ENCODE assay signal across 24 cellular contexts in genomic region chr6:22035690-22036089, GRCh38.
DNase-seq lines count a peak whose midpoint lies in the region; ATAC-seq and TF ChIP-seq lines count a peak whose summit lies in the region.
"Had no signal": no experiment of that assay in that cellular context is flagged by ENCODE, and none has a peak within 500 bp of the region (broad histone marks: within the 10 kb centered on the region; RNA-seq: fewer than 3 reads in every experiment).

No MANE protein-coding gene starts in this region.

- H3K9me3 Mint-ChIP-seq in GM23338: peaks cover 13% of the 10 kb centered on the region; the same call in 1 of the 3 replicates
- H3K9me3 Mint-ChIP-seq in WTC11: peaks cover 27% of the 10 kb centered on the region

- H3K27ac ChIP-seq in GM23338 (ENCODE audit: low read depth) (0 out of 2 replicates have a peak overlapping the region, but pooled peaks have one; percentile 41), smooth muscle cell (ENCODE audit: low read depth) (peak overlapping the region; percentile 88)
- H3K27ac ChIP-seq: ovary, SK-N-MC, testis, vagina had no signal

- peaks cover 6% of the 10 kb centered on the region; the same call in 1 of the 2 replicates for H3K36me3 ChIP-seq in GM23338 (ENCODE audit: insufficient read depth)
- peaks cover 8% of the 10 kb centered on the region for H3K36me3 ChIP-seq in smooth muscle cell (ENCODE audit: low read depth)
- H3K36me3 ChIP-seq: ovary, vagina had no signal

- POLR2A ChIA-PET in WTC11 (lab: Charles Lee): no interaction called here

- H3K27me3 Mint-ChIP-seq in GM23338 (ENCODE audit: insufficient read depth, low read depth, poor library complexity): no peaks in the 10 kb centered on the region
- H3K27me3 Mint-ChIP-seq in WTC11 (ENCODE audit: low read depth): no peaks in the 10 kb centered on the region
- H3K27me3 Mint-ChIP-seq: activated naive CD8-positive, alpha-beta T cell; activated T-cell treated with anti-CD3 and anti-CD28 coated beads, Interleukin-2, amount 50 U/mL, for 24 hours; effector memory CD8-positive, alpha-beta T cell; stimulated activated naive CD8-positive, alpha-beta T cell treated with anti-CD3 and anti-CD28 coated beads, Interleukin-15, Interleukin-2, amounts not matched to agents 100 ng/mL and 50 ng/mL, for 24 hours had no signal

- peaks cover 45% of the 10 kb centered on the region for H3K36me3 Mint-ChIP-seq in GM23338 (ENCODE audit: low read depth)
- peaks cover 38% of the 10 kb centered on the region for H3K36me3 Mint-ChIP-seq in WTC11
- H3K36me3 Mint-ChIP-seq: activated naive CD8-positive, alpha-beta T cell; natural killer cell had no signal

- H3K4me1 ChIP-seq in GM23338 (ENCODE audit: insufficient read depth) (peaks cover 12% of the 10 kb centered on the region; the same call in 1 of the 2 replicates), smooth muscle cell (ENCODE audit: low read depth) (peaks cover 23% of the 10 kb centered on the region)
- H3K4me1 ChIP-seq: testis, vagina had no signal

- no peaks in the 10 kb centered on the region for H3F3A ChIP-seq in GM23338 (replicated peaks; ENCODE audit: low read depth)
- no peaks in the 10 kb centered on the region for H3F3A ChIP-seq in smooth muscle cell (ENCODE audit: low read depth)

- H3K4me1 Mint-ChIP-seq in GM23338 (peaks cover 24% of the 10 kb centered on the region), WTC11 (peaks cover 24% of the 10 kb centered on the region)
- H3K4me1 Mint-ChIP-seq: natural killer cell had no signal

- H4K20me1 ChIP-seq in GM23338 (replicated peaks; ENCODE audit: insufficient read depth): no peaks in the 10 kb centered on the region
- H4K20me1 ChIP-seq in smooth muscle cell (ENCODE audit: low read depth): no peaks in the 10 kb centered on the region

- H3K79me2 ChIP-seq in GM23338 (replicated peaks; ENCODE audit: insufficient read depth): peaks cover 42% of the 10 kb centered on the region
- H3K79me2 ChIP-seq in smooth muscle cell (ENCODE audit: low read depth): peaks cover 1% of the 10 kb centered on the region

- peak overlapping the region; percentile 62 for H3K9ac ChIP-seq in smooth muscle cell (ENCODE audit: low read depth)

- WGBS in smooth muscle cell (ENCODE audit: low lambda C conversion rate): 62% methylated on average over 4 of the region's 4 CpGs

- TF ChIP-seq CTCF in GM23338 (conservative IDR thresholded peaks at IDR 0.05; ENCODE audit: low read depth in 2 of 2): no peak
- TF ChIP-seq CTCF in WTC11 (IDR thresholded peaks at IDR 0.05): no peak
- TF ChIP-seq CTCF in smooth muscle cell (IDR thresholded peaks at IDR 0.05; ENCODE audit: borderline replicate concordance, insufficient read depth, poor library complexity, severe bottlenecking): no peak

- H3K27ac Mint-ChIP-seq in GM23338: no peak overlapping the region
- H3K27ac Mint-ChIP-seq in WTC11: peak overlapping the region; percentile 78
- H3K27ac Mint-ChIP-seq: activated naive CD8-positive, alpha-beta T cell; activated T-cell treated with anti-CD3 and anti-CD28 coated beads, Interleukin-2, amount 50 U/mL, for 24 hours; effector memory CD8-positive, alpha-beta T cell; natural killer cell; stimulated activated naive CD8-positive, alpha-beta T cell treated with anti-CD3 and anti-CD28 coated beads, Interleukin-15, Interleukin-2, amounts not matched to agents 100 ng/mL and 50 ng/mL, for 24 hours had no signal

- no peaks in the 10 kb centered on the region for H3K9me2 ChIP-seq in GM23338 (ENCODE audit: insufficient read depth)

- H3K9me3 ChIP-seq in smooth muscle cell (replicated peaks; ENCODE audit: low read depth): peaks cover 8% of the 10 kb centered on the region
- H3K9me3 ChIP-seq: mucosa of descending colon, ovary, testis, vagina had no signal

- H3K4me3 Mint-ChIP-seq in GM23338 (no peak overlapping the region), WTC11 (no peak overlapping the region)
- H3K4me3 Mint-ChIP-seq: activated naive CD8-positive, alpha-beta T cell; activated T-cell treated with anti-CD3 and anti-CD28 coated beads, Interleukin-2, amount 50 U/mL, for 24 hours; effector memory CD8-positive, alpha-beta T cell; natural killer cell; stimulated activated naive CD8-positive, alpha-beta T cell treated with anti-CD3 and anti-CD28 coated beads, Interleukin-15, Interleukin-2, amounts not matched to agents 100 ng/mL and 50 ng/mL, for 24 hours had no signal

- no peak for DNase-seq in GM23338 (ENCODE audit: low spot score)
- DNase-seq in WTC11 (ENCODE audit: low spot score): no peak
- DNase-seq in kidney tubule cell (ENCODE audit: low spot score): peak; percentile 5
- no peak for DNase-seq in smooth muscle cell (lab: John Stamatoyannopoulos, UW; ENCODE audit: unreplicated experiment)
- DNase-seq in central memory CD4-positive, alpha-beta T cell: no peak
- DNase-seq in NCI-H1092 treated with DMSO at 0.1 percent for 48 hours (lab: John Stamatoyannopoulos, UW): no peak
- DNase-seq in hepatic stellate cell (ENCODE audit: low spot score): no peak
- DNase-seq: activated effector memory CD4-positive, alpha-beta T cell treated with anti-CD3 and anti-CD28 coated beads, Interleukin-2, amount 50 U/mL, for 16 hours; activated T-cell treated with anti-CD3 and anti-CD28 coated beads, Interleukin-2, amount 50 U/mL, for 24 hours; cortex of kidney; effector memory CD8-positive, alpha-beta T cell; mucosa of descending colon; natural killer cell; NCI-H2107; ovary; right cardiac atrium; stimulated activated CD8-positive, alpha-beta memory T cell treated with anti-CD3 and anti-CD28 coated beads, Interleukin-4, amount 100 ng/mL, for 48 hours; testis had no signal

- H2AFZ ChIP-seq in GM23338 (no peak overlapping the region), smooth muscle cell (ENCODE audit: low read depth) (no peak overlapping the region)

- H3K27me3 ChIP-seq in GM23338 (ENCODE audit: insufficient read depth) (no peaks in the 10 kb centered on the region), smooth muscle cell (ENCODE audit: low read depth) (no peaks in the 10 kb centered on the region)
- H3K27me3 ChIP-seq: ovary, testis, vagina had no signal

- H3K4me2 ChIP-seq in GM23338: 0 out of 2 replicates have a peak overlapping the region, but pooled peaks have one; percentile 45
- H3K4me2 ChIP-seq in smooth muscle cell: no peak overlapping the region

- CTCF ChIA-PET in WTC11 (lab: Charles Lee): interaction anchor here (1.7 kb wide), 1 partner anchor 10 kb away, joined by 8 read pairs; no protein-coding TSS in a partner anchor

- H3K4me3 ChIP-seq in GM23338 (no peak overlapping the region), smooth muscle cell (no peak overlapping the region)
- H3K4me3 ChIP-seq: lung, mucosa of descending colon, ovary, SK-N-MC, testis, vagina had no signal

- ATAC-seq in GM23338 (no peak), WTC11 (no peak), HG03196 (IDR thresholded peaks at IDR 0.05; ENCODE audit: unreplicated experiment) (no peak)
- ATAC-seq: effector memory CD8-positive, alpha-beta T cell; mucosa of descending colon; natural killer cell; right cardiac atrium had no signal

TF ChIP-seq in WTC11, 78 proteins besides CTCF, POLR2A, EP300 and RAD21 (continues in another document):
- no peak for TF ChIP-seq ESRRA (CRISPR knock-in tag; IDR thresholded peaks at IDR 0.05; ENCODE audit: borderline replicate concordance)
- TF ChIP-seq ATF1 (CRISPR knock-in tag; IDR thresholded peaks at IDR 0.05): no peak
- no peak for TF ChIP-seq ZNF396 (CRISPR knock-in tag; IDR thresholded peaks at IDR 0.05; ENCODE audit: borderline replicate concordance)
- TF ChIP-seq, protein P1, sequence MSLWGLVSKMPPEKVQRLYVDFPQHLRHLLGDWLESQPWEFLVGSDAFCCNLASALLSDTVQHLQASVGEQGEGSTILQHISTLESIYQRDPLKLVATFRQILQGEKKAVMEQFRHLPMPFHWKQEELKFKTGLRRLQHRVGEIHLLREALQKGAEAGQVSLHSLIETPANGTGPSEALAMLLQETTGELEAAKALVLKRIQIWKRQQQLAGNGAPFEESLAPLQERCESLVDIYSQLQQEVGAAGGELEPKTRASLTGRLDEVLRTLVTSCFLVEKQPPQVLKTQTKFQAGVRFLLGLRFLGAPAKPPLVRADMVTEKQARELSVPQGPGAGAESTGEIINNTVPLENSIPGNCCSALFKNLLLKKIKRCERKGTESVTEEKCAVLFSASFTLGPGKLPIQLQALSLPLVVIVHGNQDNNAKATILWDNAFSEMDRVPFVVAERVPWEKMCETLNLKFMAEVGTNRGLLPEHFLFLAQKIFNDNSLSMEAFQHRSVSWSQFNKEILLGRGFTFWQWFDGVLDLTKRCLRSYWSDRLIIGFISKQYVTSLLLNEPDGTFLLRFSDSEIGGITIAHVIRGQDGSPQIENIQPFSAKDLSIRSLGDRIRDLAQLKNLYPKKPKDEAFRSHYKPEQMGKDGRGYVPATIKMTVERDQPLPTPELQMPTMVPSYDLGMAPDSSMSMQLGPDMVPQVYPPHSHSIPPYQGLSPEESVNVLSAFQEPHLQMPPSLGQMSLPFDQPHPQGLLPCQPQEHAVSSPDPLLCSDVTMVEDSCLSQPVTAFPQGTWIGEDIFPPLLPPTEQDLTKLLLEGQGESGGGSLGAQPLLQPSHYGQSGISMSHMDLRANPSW (CRISPR knock-in tag; conservative IDR thresholded peaks at IDR 0.05; ENCODE audit: low read depth): no peak
- TF ChIP-seq, protein P2, sequence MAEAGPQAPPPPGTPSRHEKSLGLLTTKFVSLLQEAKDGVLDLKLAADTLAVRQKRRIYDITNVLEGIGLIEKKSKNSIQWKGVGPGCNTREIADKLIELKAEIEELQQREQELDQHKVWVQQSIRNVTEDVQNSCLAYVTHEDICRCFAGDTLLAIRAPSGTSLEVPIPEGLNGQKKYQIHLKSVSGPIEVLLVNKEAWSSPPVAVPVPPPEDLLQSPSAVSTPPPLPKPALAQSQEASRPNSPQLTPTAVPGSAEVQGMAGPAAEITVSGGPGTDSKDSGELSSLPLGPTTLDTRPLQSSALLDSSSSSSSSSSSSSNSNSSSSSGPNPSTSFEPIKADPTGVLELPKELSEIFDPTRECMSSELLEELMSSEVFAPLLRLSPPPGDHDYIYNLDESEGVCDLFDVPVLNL (CRISPR knock-in tag; IDR thresholded peaks at IDR 0.05; ENCODE audit: borderline replicate concordance, low read depth): no peak
- no peak for TF ChIP-seq ZNF423 (CRISPR knock-in tag; IDR thresholded peaks at IDR 0.05)
- no peak for TF ChIP-seq NR3C1 (CRISPR knock-in tag; conservative IDR thresholded peaks at IDR 0.05; ENCODE audit: low read depth)
- no peak for TF ChIP-seq NFATC4 (CRISPR knock-in tag; IDR thresholded peaks at IDR 0.05)
- no peak for TF ChIP-seq ZNF317 (CRISPR knock-in tag; IDR thresholded peaks at IDR 0.05; ENCODE audit: borderline replicate concordance, low read depth)
- TF ChIP-seq NFYB (CRISPR knock-in tag; conservative IDR thresholded peaks at IDR 0.05; ENCODE audit: low read depth): no peak
- no peak for TF ChIP-seq GTF2I (CRISPR knock-in tag; conservative IDR thresholded peaks at IDR 0.05)
